33 cellular contexts compared by ENCODE assay signal in the genomic region with DNA sequence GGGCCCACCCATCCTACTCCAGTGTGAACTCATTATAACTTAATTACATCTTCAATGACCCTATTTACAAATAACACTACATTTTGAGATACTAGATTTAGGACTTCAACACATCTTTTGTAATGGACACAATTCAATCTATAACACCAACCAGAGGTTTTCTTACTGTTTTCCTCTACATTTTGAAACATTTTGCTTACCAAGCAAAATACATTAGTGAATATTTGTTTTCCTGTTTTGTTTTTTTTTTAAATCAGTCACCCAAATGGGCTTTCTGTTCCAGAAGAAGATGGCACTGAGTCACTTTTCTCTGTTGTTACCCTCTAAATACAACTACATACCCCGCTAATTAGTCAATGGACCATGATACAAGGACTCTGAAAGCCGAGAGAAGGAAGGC.
"Had no signal": no experiment of that assay in that cellular context is flagged by ENCODE, and none has a peak within 500 bp of the region (broad histone marks: within the 10 kb centered on the region; RNA-seq: fewer than 3 reads in every experiment).

No MANE protein-coding gene starts in this region.

- DNase-seq: activated B cell treated with CpG ODN at 0.5 μM for 24 hours; activated CD4-positive, alpha-beta memory T cell treated with anti-CD3 and anti-CD28 coated beads for 36 hours; activated CD4-positive, alpha-beta T cell treated with anti-CD3 and anti-CD28 coated beads for 4 hours; activated CD4-positive, alpha-beta T cell treated with anti-CD3 and anti-CD28 coated beads, Interleukin-2, amount 50 U/mL, for 1 hour; activated CD4-positive, CD25-positive, alpha-beta regulatory T cell treated with anti-CD3 and anti-CD28 coated beads, Interleukin-2, amount 50 U/mL, for 72 hours; activated CD8-positive, alpha-beta memory T cell treated with anti-CD3 and anti-CD28 coated beads, Interleukin-2, amount 50 U/mL, for 4 hours; activated gamma-delta T cell treated with Interleukin-2 at 50 U/mL for 16 hours; activated naive CD4-positive, alpha-beta T cell treated with anti-CD3 and anti-CD28 coated beads for 36 hours; activated naive CD8-positive, alpha-beta T cell treated with anti-CD3 and anti-CD28 coated beads, Interleukin-2, amount 50 U/mL, for 24 hours; activated T-cell treated with anti-CD3 and anti-CD28 coated beads for 4 hours; activated T-cell treated with anti-CD3 and anti-CD28 coated beads, Interleukin-2, amount 50 U/mL, for 4 hours; brain microvascular endothelial cell; central memory CD4-positive, alpha-beta T cell; NCI-H1048; NCI-H1105 treated with DMSO at 0.1 percent for 48 hours; NCI-H1436; NCI-H1694; NCI-H1930; NCI-H2081 treated with DMSO at 0.1 percent for 48 hours; NCI-H226; NCI-H446 treated with DMSO at 0.1 percent for 48 hours; NCI-H524 treated with DMSO at 0.1 percent for 48 hours; NCI-H748 treated with DMSO at 0.1 percent for 48 hours; NK-92 treated with Interleukin-12 subunit alpha and Interleukin-12 subunit beta, amount 100 ng/mL, for 24 hours; PC-3; Peyer's patch; RPMI8226; SHP77 treated with DMSO at 0.1 percent for 48 hours; SW 1271; T-helper 1 cell; T-helper 2 cell; T-helper 9 cell had no signal

- H3K36me3 ChIP-seq: brain microvascular endothelial cell, Peyer's patch had no signal

- ATAC-seq: activated naive CD8-positive, alpha-beta T cell treated with anti-CD3 and anti-CD28 coated beads, Interleukin-2, amount 50 U/mL, for 24 hours; activated T-cell treated with anti-CD3 and anti-CD28 coated beads, Interleukin-2, amount 50 U/mL, for 4 hours; PC-3 had no signal

- H3K4me1 ChIP-seq: Peyer's patch had no signal

- H3K9me3 ChIP-seq: Peyer's patch had no signal

- H3K27ac ChIP-seq: brain microvascular endothelial cell, Peyer's patch, VCaP had no signal

- H3K27me3 ChIP-seq: brain microvascular endothelial cell, Peyer's patch had no signal

- H3K4me3 ChIP-seq: Peyer's patch had no signal
